15 cellular contexts compared by ENCODE assay signal in the genomic region with DNA sequence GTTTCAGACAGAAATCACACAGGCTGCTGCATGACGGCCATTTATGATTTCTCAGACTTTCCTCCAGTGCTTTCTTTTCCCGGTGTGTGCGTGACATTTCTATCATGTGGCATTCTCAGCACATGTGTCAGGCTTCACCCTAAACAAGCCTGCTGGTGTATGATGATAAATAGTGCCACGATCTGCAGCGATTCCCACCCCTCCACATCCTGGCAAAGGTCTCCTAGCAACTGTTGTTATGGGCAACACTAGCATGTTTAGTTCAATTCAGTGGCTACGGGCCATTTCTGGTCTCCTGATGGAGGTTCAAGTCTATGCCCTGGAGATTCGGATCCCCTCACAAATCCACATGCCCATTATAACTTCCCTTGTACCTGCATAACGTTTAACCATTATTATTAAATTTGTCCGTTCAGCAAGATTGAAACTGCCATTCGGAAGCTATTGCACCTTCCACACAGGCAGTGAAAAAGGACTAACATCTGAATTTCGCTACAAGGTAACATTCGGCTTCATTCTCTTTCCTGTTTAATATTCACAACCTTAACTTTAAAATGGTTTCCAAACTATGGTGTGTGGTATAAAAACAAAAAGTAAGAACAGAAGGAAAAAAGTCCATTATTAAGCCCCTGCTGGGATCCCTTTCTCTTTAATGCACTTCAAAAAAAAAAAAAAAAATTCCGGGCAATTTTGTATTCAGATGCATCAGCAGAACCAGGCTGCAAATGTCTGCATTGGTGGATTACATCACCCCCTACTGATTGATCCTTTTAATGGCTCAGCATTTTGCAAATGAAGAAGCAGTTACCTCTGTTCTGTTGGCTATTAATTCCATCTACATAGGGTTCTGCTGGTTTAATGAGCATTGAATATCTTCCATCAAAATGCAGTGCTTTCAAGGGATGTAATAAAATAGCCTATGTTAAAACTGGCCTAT.
DNase-seq lines count a peak whose midpoint lies in the region; ATAC-seq, FAIRE-seq and TF ChIP-seq lines count a peak whose summit lies in the region.
"Had no signal": no experiment of that assay in that cellular context is flagged by ENCODE, and none has a peak within 500 bp of the region (broad histone marks: within the 10 kb centered on the region; RNA-seq: fewer than 3 reads in every experiment).

No MANE protein-coding gene starts in this region.

- DNase-seq in ACHN (peak; percentile 48), GM23248 (peak; percentile 28), NCI-H774 (lab: John Stamatoyannopoulos, UW) (peak; percentile 10), iPS-NIHi11 (ENCODE audit: low spot score) (peak; percentile 49), A172 (ENCODE audit: low spot score) (no peak), RCC 7860 (ENCODE audit: low spot score) (no peak), PC-3 (no peak)
- DNase-seq: esophagus squamous epithelium, ovary, SHP77 treated with DMSO at 0.1 percent for 48 hours, substantia nigra had no signal

- H3K27me3 ChIP-seq in GM23248 (replicated peaks; ENCODE audit: insufficient read depth) (peaks cover 17% of the 10 kb centered on the region; the same call in 1 of the 2 replicates), PC-3 (ENCODE audit: low read length) (no peaks in the 10 kb centered on the region)
- H3K27me3 ChIP-seq: ovary had no signal

- no peak for FAIRE-seq in RCC 7860 (lab: Jason Lieb, UNC)
- FAIRE-seq: GM12891 had no signal

- no peak overlapping the region for H3K27ac ChIP-seq in GM23248
- no peak overlapping the region for H3K27ac ChIP-seq in PC-3 (ENCODE audit: low read length)
- H3K27ac ChIP-seq: esophagus squamous epithelium, ovary had no signal

- H3K4me1 ChIP-seq in GM23248 (ENCODE audit: insufficient read depth) (no peaks in the 10 kb centered on the region), PC-3 (ENCODE audit: insufficient read depth, low read length) (peaks cover 8% of the 10 kb centered on the region; the same call in 1 of the 2 replicates)
- H3K4me1 ChIP-seq: esophagus squamous epithelium had no signal

- CTCF ChIA-PET in PC-3 (lab: Charles Lee): no interaction called here

- no peaks in the 10 kb centered on the region for H3K36me3 Mint-ChIP-seq in stimulated activated memory B cell treated with anti-CD40 and anti-IgM and Interleukin-4, amounts not matched to agents 10 μg/mL and 1 μg/mL and 100 μg/mL, for 72 hours

- no peak overlapping the region for H3K4me2 ChIP-seq in GM23248 (ENCODE audit: unreplicated experiment)
- no peak overlapping the region for H3K4me2 ChIP-seq in PC-3 (ENCODE audit: low read length)

- no peaks in the 10 kb centered on the region for H3K36me3 ChIP-seq in GM23248 (ENCODE audit: low read depth)
- H3K36me3 ChIP-seq in PC-3 (ENCODE audit: low read depth, low read length): no peaks in the 10 kb centered on the region
- H3K36me3 ChIP-seq: esophagus squamous epithelium, ovary had no signal

- H3F3A ChIP-seq in GM23248 (ENCODE audit: insufficient read depth) (no peaks in the 10 kb centered on the region), PC-3 (ENCODE audit: low read length, unreplicated experiment) (no peaks in the 10 kb centered on the region)

- WGBS in GM23248 (ENCODE audit: low coverage in 1 of 2, low lambda C conversion rate in 2 of 2, missing lambda C conversion rate in 2 of 2), 2 experiments: 17% methylated on average over 13 of the region's 13 CpGs

- intact Hi-C loops in PC-3 (cut with micrococcal nuclease): no loop called here

- no peak overlapping the region for H3K27ac Mint-ChIP-seq in stimulated activated memory B cell treated with anti-CD40 and anti-IgM and Interleukin-4, amounts not matched to agents 10 μg/mL and 1 μg/mL and 100 μg/mL, for 72 hours
- H3K27ac Mint-ChIP-seq: activated T-helper 1 cell treated with anti-CD3 and anti-CD28 coated beads, Interleukin-12 subunit alpha, Interleukin-12 subunit beta, Interleukin-2, Interleukin-4 antibody, amounts not matched to agents 30 ng/mL and 10 ng/mL and 1 ng/mL, durations not matched to agents 14 hours and 24 hours and 36 hours had no signal

- H3K9me3 ChIP-seq in GM23248 (ENCODE audit: low read depth): no peaks in the 10 kb centered on the region
- H3K9me3 ChIP-seq in PC-3 (ENCODE audit: low read length): no peaks in the 10 kb centered on the region
- H3K9me3 ChIP-seq: esophagus squamous epithelium, ovary had no signal

- H3K9ac ChIP-seq in GM23248: no peak overlapping the region
- no peak overlapping the region for H3K9ac ChIP-seq in PC-3 (ENCODE audit: low read length)

- ATAC-seq in PC-3: no peak
- ATAC-seq in stimulated activated memory B cell treated with anti-CD40 and anti-IgM and Interleukin-4, amounts not matched to agents 10 μg/mL and 1 μg/mL and 100 μg/mL, for 72 hours: no peak
- ATAC-seq: left lobe of liver had no signal

- H2AFZ ChIP-seq in GM23248: no peak overlapping the region
- H2AFZ ChIP-seq in PC-3 (ENCODE audit: low read length): no peak overlapping the region

- no peaks in the 10 kb centered on the region for H3K4me1 Mint-ChIP-seq in stimulated activated memory B cell treated with anti-CD40 and anti-IgM and Interleukin-4, amounts not matched to agents 10 μg/mL and 1 μg/mL and 100 μg/mL, for 72 hours

- H4K20me1 ChIP-seq in GM23248 (ENCODE audit: insufficient read depth) (no peaks in the 10 kb centered on the region), PC-3 (ENCODE audit: low read length) (no peaks in the 10 kb centered on the region)

- POLR2A ChIA-PET in PC-3 (lab: Charles Lee; ENCODE audit: unreplicated experiment): no interaction called here

- H3K4me3 ChIP-seq in GM23248 (no peak overlapping the region), PC-3 (ENCODE audit: low read length) (no peak overlapping the region)
- H3K4me3 ChIP-seq: esophagus squamous epithelium, ovary had no signal

- peaks cover 9% of the 10 kb centered on the region for H3K9me3 Mint-ChIP-seq in stimulated activated memory B cell treated with anti-CD40 and anti-IgM and Interleukin-4, amounts not matched to agents 10 μg/mL and 1 μg/mL and 100 μg/mL, for 72 hours
- H3K9me3 Mint-ChIP-seq: activated T-helper 1 cell treated with anti-CD3 and anti-CD28 coated beads, Interleukin-12 subunit alpha, Interleukin-12 subunit beta, Interleukin-2, Interleukin-4 antibody, amounts not matched to agents 30 ng/mL and 10 ng/mL and 1 ng/mL, durations not matched to agents 14 hours and 24 hours and 36 hours had no signal

- TF ChIP-seq CTCF in PC-3 (conservative IDR thresholded peaks at IDR 0.05; ENCODE audit: low read depth, low read length): no peak; the same call in 1 of the 2 replicates

- in situ Hi-C loops in ACHN (cut with HindIII; ENCODE audit: low pct_ligation_motif_present, low pct_unique_long_range_greater_than_20kb, low sequenced_read_pairs): no loop called here
- in situ Hi-C loops in GM23248 (cut with MboI): no loop called here

- H3K9me2 ChIP-seq in GM23248 (ENCODE audit: insufficient read depth) (no peaks in the 10 kb centered on the region), PC-3 (replicated peaks; ENCODE audit: low read length) (no peaks in the 10 kb centered on the region)

- H3K79me2 ChIP-seq in GM23248 (ENCODE audit: insufficient read depth) (no peaks in the 10 kb centered on the region), PC-3 (ENCODE audit: low read length) (no peaks in the 10 kb centered on the region)

- H3K27me3 Mint-ChIP-seq in stimulated activated memory B cell treated with anti-CD40 and anti-IgM and Interleukin-4, amounts not matched to agents 10 μg/mL and 1 μg/mL and 100 μg/mL, for 72 hours: no peaks in the 10 kb centered on the region

- H3K4me3 Mint-ChIP-seq in stimulated activated memory B cell treated with anti-CD40 and anti-IgM and Interleukin-4, amounts not matched to agents 10 μg/mL and 1 μg/mL and 100 μg/mL, for 72 hours: no peak overlapping the region
- H3K4me3 Mint-ChIP-seq: activated T-helper 1 cell treated with anti-CD3 and anti-CD28 coated beads, Interleukin-12 subunit alpha, Interleukin-12 subunit beta, Interleukin-2, Interleukin-4 antibody, amounts not matched to agents 30 ng/mL and 10 ng/mL and 1 ng/mL, durations not matched to agents 14 hours and 24 hours and 36 hours had no signal

- BruUV-seq in PC-3 (replicated peaks; lab: Mats Ljungman, UMichigan): no TSS peak

Comparison
In these comparisons a context has a peak if more than half of its experiments do, and no peak if none do; other contexts are left out.
1. DNase-seq: peak in ACHN (single experiment), GM23248 (single experiment), NCI-H774 (single experiment) and iPS-NIHi11 (single experiment); none in A172 (single experiment), RCC 7860 (single experiment) and PC-3 (single experiment).